Comparison of ENCODE assay signal across 21 cellular contexts in genomic region chr10:21570761-21571521, GRCh38. TPM values are rescaled to one million over a fixed set of nuclear protein-coding genes. Genes with fewer than 3 reads are reported as not detected.
A peak's percentile ranks its signal among the peaks of the same experiment; 100 is the strongest.
DNase-seq lines count a peak whose midpoint lies in the region; ATAC-seq and TF ChIP-seq lines count a peak whose summit lies in the region.
"Had no signal": no experiment of that assay in that cellular context is flagged by ENCODE, and none has a peak within 500 bp of the region (broad histone marks: within the 10 kb centered on the region; RNA-seq: fewer than 3 reads in every experiment).

No MANE protein-coding gene starts in this region.

- peak overlapping the region; percentile 3; the same call in 1 of the 2 replicates for H3K4me2 ChIP-seq in DOHH2 (ENCODE audit: low read length)

- peaks cover 97% of the 10 kb centered on the region for H3K79me2 ChIP-seq in DOHH2 (ENCODE audit: control insufficient read depth, low read length)

- peaks cover 27% of the 10 kb centered on the region for H3K36me3 ChIP-seq in DOHH2 (ENCODE audit: control insufficient read depth, low read length)

- POLR2A ChIA-PET in activated CD4-positive, alpha-beta T cell treated with anti-CD3 and anti-CD28 coated beads, Interleukin-2, amount 10 ng/mL, durations not matched to agents 7 days and 5 days (lab: Charles Lee), result no interaction called here

- TF ChIP-seq CTCF in DOHH2 (IDR thresholded peaks at IDR 0.05; ENCODE audit: low read depth, low read length, poor library complexity, severe bottlenecking) (no peak), neural crest cell (conservative IDR thresholded peaks at IDR 0.05) (no peak)

- H3K9me2 ChIP-seq in DOHH2 (replicated peaks; ENCODE audit: control insufficient read depth, low read length), result no peaks in the 10 kb centered on the region

- no peaks in the 10 kb centered on the region; the same call in 1 of the 2 replicates for H4K20me1 ChIP-seq in DOHH2 (ENCODE audit: control insufficient read depth, insufficient read depth, low read depth, low read length)

- no peaks in the 10 kb centered on the region for H3K27me3 Mint-ChIP-seq in activated CD4-positive, alpha-beta T cell treated with anti-CD3 and anti-CD28 coated beads, Interleukin-2, amount 10 ng/mL, durations not matched to agents 7 days and 5 days
- no peaks in the 10 kb centered on the region for H3K27me3 Mint-ChIP-seq in dendritic cell treated with granulocyte-macrophage colony-stimulating factor and Interleukin-4, amounts not matched to agents 40 ng/mL and 50 ng/mL, for 4 days
- H3K27me3 Mint-ChIP-seq in neural crest cell (ENCODE audit: low read depth), result no peaks in the 10 kb centered on the region

- no peak for DNase-seq in activated CD4-positive, alpha-beta T cell treated with anti-CD3 and anti-CD28 coated beads, Interleukin-2, amount 10 ng/mL, durations not matched to agents 7 days and 5 days
- DNase-seq in activated CD4-positive, alpha-beta T cell treated with anti-CD3 and anti-CD28 coated beads for 4 hours, result no peak
- DNase-seq in neural crest cell (ENCODE audit: low read depth, low spot score), result no peak
- no peak for DNase-seq in DMS53 treated with DMSO at 0.1 percent for 48 hours (lab: John Stamatoyannopoulos, UW; ENCODE audit: unreplicated experiment)
- DNase-seq: activated T-cell treated with anti-CD3 and anti-CD28 coated beads, Interleukin-2, amount 50 U/mL, for 4 hours; amniotic stem cell; central memory CD4-positive, alpha-beta T cell; effector CD8-positive, alpha-beta T cell; heart right ventricle; islet precursor cell; NCI-H2081; NCI-H524 treated with DMSO at 0.1 percent for 48 hours; Right ventricle myocardium superior; stimulated activated CD4-positive, alpha-beta T cell treated with anti-CD3 and anti-CD28 coated beads, Interleukin-15, amount 100 ng/mL, for 24 hours; stomach; T-helper 1 cell had no signal

- peaks cover 19% of the 10 kb centered on the region for H3K4me1 ChIP-seq in DOHH2 (ENCODE audit: control insufficient read depth, low read length)

- intact Hi-C loops in dendritic cell treated with granulocyte-macrophage colony-stimulating factor and Interleukin-4, amounts not matched to agents 40 ng/mL and 50 ng/mL, for 4 days (cut with micrococcal nuclease), result no loop called here

- H3F3A ChIP-seq in DOHH2 (ENCODE audit: control insufficient read depth, insufficient read depth), result no peaks in the 10 kb centered on the region

- peaks cover 4% of the 10 kb centered on the region for H3K9me3 Mint-ChIP-seq in activated CD4-positive, alpha-beta T cell treated with anti-CD3 and anti-CD28 coated beads, Interleukin-2, amount 10 ng/mL, durations not matched to agents 7 days and 5 days
- H3K9me3 Mint-ChIP-seq in dendritic cell treated with granulocyte-macrophage colony-stimulating factor and Interleukin-4, amounts not matched to agents 40 ng/mL and 50 ng/mL, for 4 days, result no peaks in the 10 kb centered on the region
- no peaks in the 10 kb centered on the region for H3K9me3 Mint-ChIP-seq in neural crest cell
- H3K9me3 Mint-ChIP-seq: activated T-cell treated with anti-CD3 and anti-CD28 coated beads, Interleukin-2, amount 50 U/mL, for 4 hours had no signal

- no peak overlapping the region for H3K4me3 ChIP-seq in DOHH2 (ENCODE audit: low read length)
- H3K4me3 ChIP-seq: heart right ventricle, right atrium auricular region, stomach had no signal

- H3K36me3 Mint-ChIP-seq in activated CD4-positive, alpha-beta T cell treated with anti-CD3 and anti-CD28 coated beads, Interleukin-2, amount 10 ng/mL, durations not matched to agents 7 days and 5 days (ENCODE audit: low read depth), result peaks cover 58% of the 10 kb centered on the region
- peaks cover 78% of the 10 kb centered on the region for H3K36me3 Mint-ChIP-seq in dendritic cell treated with granulocyte-macrophage colony-stimulating factor and Interleukin-4, amounts not matched to agents 40 ng/mL and 50 ng/mL, for 4 days (ENCODE audit: low read depth)
- peaks cover 19% of the 10 kb centered on the region for H3K36me3 Mint-ChIP-seq in neural crest cell (ENCODE audit: low read depth)

- no peak overlapping the region for H3K27ac ChIP-seq in DOHH2 (ENCODE audit: low read depth, low read length)
- H3K27ac ChIP-seq: right atrium auricular region, stomach had no signal

- H3K27me3 ChIP-seq in DOHH2 (ENCODE audit: control insufficient read depth, low read length), result no peaks in the 10 kb centered on the region
- H3K27me3 ChIP-seq: heart right ventricle, right atrium auricular region, stomach had no signal

- H3K4me3 Mint-ChIP-seq in activated CD4-positive, alpha-beta T cell treated with anti-CD3 and anti-CD28 coated beads, Interleukin-2, amount 10 ng/mL, durations not matched to agents 7 days and 5 days, result no peak overlapping the region
- no peak overlapping the region for H3K4me3 Mint-ChIP-seq in dendritic cell treated with granulocyte-macrophage colony-stimulating factor and Interleukin-4, amounts not matched to agents 40 ng/mL and 50 ng/mL, for 4 days
- H3K4me3 Mint-ChIP-seq in neural crest cell, result no peak overlapping the region
- H3K4me3 Mint-ChIP-seq: activated T-cell treated with anti-CD3 and anti-CD28 coated beads, Interleukin-2, amount 50 U/mL, for 4 hours had no signal

- peaks cover 38% of the 10 kb centered on the region for H3K4me1 Mint-ChIP-seq in activated CD4-positive, alpha-beta T cell treated with anti-CD3 and anti-CD28 coated beads, Interleukin-2, amount 10 ng/mL, durations not matched to agents 7 days and 5 days
- peaks cover 32% of the 10 kb centered on the region for H3K4me1 Mint-ChIP-seq in dendritic cell treated with granulocyte-macrophage colony-stimulating factor and Interleukin-4, amounts not matched to agents 40 ng/mL and 50 ng/mL, for 4 days (ENCODE audit: low read depth)
- H3K4me1 Mint-ChIP-seq in neural crest cell, result peaks cover 25% of the 10 kb centered on the region

- H3K27ac Mint-ChIP-seq in activated CD4-positive, alpha-beta T cell treated with anti-CD3 and anti-CD28 coated beads, Interleukin-2, amount 10 ng/mL, durations not matched to agents 7 days and 5 days, result peak overlapping the region; percentile 37
- H3K27ac Mint-ChIP-seq in dendritic cell treated with granulocyte-macrophage colony-stimulating factor and Interleukin-4, amounts not matched to agents 40 ng/mL and 50 ng/mL, for 4 days, result peak overlapping the region; percentile 52
- H3K27ac Mint-ChIP-seq in neural crest cell (ENCODE audit: unreplicated experiment), result peak overlapping the region; percentile 15

- H3K9me3 ChIP-seq in DOHH2 (ENCODE audit: control insufficient read depth, insufficient read depth, low read length), result no peaks in the 10 kb centered on the region
- H3K9me3 ChIP-seq: heart right ventricle, right atrium auricular region, stomach had no signal

- CTCF ChIA-PET in activated CD4-positive, alpha-beta T cell treated with anti-CD3 and anti-CD28 coated beads, Interleukin-2, amount 10 ng/mL, durations not matched to agents 7 days and 5 days (lab: Charles Lee), result interaction anchor here (0.6 kb wide), 2 partner anchors 9 to 15 kb away, joined by 3 read pairs; no protein-coding TSS in a partner anchor

- ATAC-seq in HG02642 (IDR thresholded peaks at IDR 0.05; ENCODE audit: poor library complexity, unreplicated experiment) (no peak), HG03442 (IDR thresholded peaks at IDR 0.05; ENCODE audit: unreplicated experiment) (no peak)
- ATAC-seq: activated T-cell treated with anti-CD3 and anti-CD28 coated beads, Interleukin-2, amount 50 U/mL, for 4 hours had no signal

RNA-seq across cellular contexts. Expression of gene MLLT10, which starts 36.9 kb away (rescaled TPM):
- total RNA-seq in activated CD4-positive, alpha-beta T cell treated with anti-CD3 and anti-CD28 coated beads, Interleukin-2, amount 10 ng/mL, durations not matched to agents 7 days and 5 days, result 10 to 100 TPM; 44.1 to 47.2 TPM
- 52.6 and 58.1 TPM in 2 replicates for total RNA-seq in neural crest cell

RNA-seq across cellular contexts. Expression of gene SKIDA1, which starts 45.5 kb away (rescaled TPM):
- under 1 TPM; 0.12 to 0.33 TPM for total RNA-seq in activated CD4-positive, alpha-beta T cell treated with anti-CD3 and anti-CD28 coated beads, Interleukin-2, amount 10 ng/mL, durations not matched to agents 7 days and 5 days
- total RNA-seq in neural crest cell, result 52.1 and 53.0 TPM in 2 replicates
- total RNA-seq: activated T-cell treated with anti-CD3 and anti-CD28 coated beads, Interleukin-2, amount 50 U/mL, for 4 hours had no signal

Comparison
In these comparisons a context has a peak if more than half of its experiments do, and no peak if none do; other contexts are left out.
1. RNA of gene SKIDA1, which starts 45.5 kb away (total RNA-seq): 52.1 to 53.0 TPM in neural crest cell; 0.12 to 0.33 TPM in activated CD4-positive, alpha-beta T cell treated with anti-CD3 and anti-CD28 coated beads, Interleukin-2, amount 10 ng/mL, durations not matched to agents 7 days and 5 days; every median in the first group is over 10 times any median in the second.
2. Peak in every context shown above with its lines, with median percentiles within 50 percentile points of each other: H3K27ac Mint-ChIP-seq.